2 cellular contexts compared by ENCODE assay signal in genomic region chr7:945147-945555, GRCh38.
TF ChIP-seq lines count a peak whose summit lies in the region.

No MANE protein-coding gene starts in this region.

TF ChIP-seq in GM23338, 12 proteins besides CTCF, POLR2A, EP300 and RAD21:
- no peak for TF ChIP-seq STAT1 (IDR thresholded peaks at IDR 0.05; ENCODE audit: unreplicated experiment)
- TF ChIP-seq EZH2 (IDR thresholded peaks at IDR 0.05; ENCODE audit: low read depth, unreplicated experiment): no peak
- TF ChIP-seq ZNF331 (CRISPR knock-in tag; IDR thresholded peaks at IDR 0.05; ENCODE audit: low read depth): no peak
- TF ChIP-seq POLR2AphosphoS5 (IDR thresholded peaks at IDR 0.05; ENCODE audit: low read depth): no peak
- no peak for TF ChIP-seq REST (IDR thresholded peaks at IDR 0.05; ENCODE audit: unreplicated experiment)
- TF ChIP-seq ZNF462 (CRISPR knock-in tag; IDR thresholded peaks at IDR 0.05): no peak

TF ChIP-seq in HepG2, 621 proteins besides CTCF, POLR2A, EP300 and RAD21:
- no peak for TF ChIP-seq CREBL2 (CRISPR knock-in tag; IDR thresholded peaks at IDR 0.05; ENCODE audit: borderline replicate concordance)
- TF ChIP-seq NRL (CRISPR knock-in tag; IDR thresholded peaks at IDR 0.05; ENCODE audit: borderline replicate concordance): 0 out of 2 replicates have a peak, but pooled peaks have one; percentile 23
